In genomic region chr6:82687855-82688254, GRCh38 we compare ENCODE assay signal across 15 cellular contexts.
"Had no signal": no experiment of that assay in that cellular context is flagged by ENCODE, and none has a peak within 500 bp of the region (broad histone marks: within the 10 kb centered on the region; RNA-seq: fewer than 3 reads in every experiment).

No MANE protein-coding gene starts in this region.

- H3K9me3 ChIP-seq: colonic mucosa, esophagus squamous epithelium, stomach, testis had no signal

- H3K27ac ChIP-seq: cardiac muscle cell, colonic mucosa, esophagus squamous epithelium, stomach, testis had no signal

- H3K27me3 ChIP-seq: cardiac muscle cell, colonic mucosa, esophagus squamous epithelium, stomach, testis had no signal

- ATAC-seq: activated T-helper 17 cell treated with anti-CD3 and anti-CD28 coated beads, Interleukin-2, amount 50 U/mL, for 72 hours; naive thymus-derived CD4-positive, alpha-beta T cell had no signal

- H3K4me1 ChIP-seq: colonic mucosa, stomach had no signal

- DNase-seq: activated CD4-positive, alpha-beta T cell treated with anti-CD3 and anti-CD28 coated beads, Interleukin-2, amount 50 U/mL, for 4 hours; activated CD4-positive, CD25-positive, alpha-beta regulatory T cell treated with anti-CD3 and anti-CD28 coated beads, Interleukin-2, amount 50 U/mL, for 72 hours; activated naive CD4-positive, alpha-beta T cell treated with anti-CD3 and anti-CD28 coated beads, Interleukin-2, amount 10 ng/mL, durations not matched to agents 7 days and 5 days; activated T-cell treated with anti-CD3 and anti-CD28 coated beads for 4 hours; colonic mucosa; esophagus squamous epithelium; hypothalamus; naive thymus-derived CD4-positive, alpha-beta T cell; retina; stimulated activated CD4-positive, alpha-beta T cell treated with anti-CD3 and anti-CD28 coated beads, Interleukin-12 subunit alpha, Interleukin-12 subunit beta, amount 100 ng/mL, for 4 hours; stimulated activated CD4-positive, alpha-beta T cell treated with anti-CD3 and anti-CD28 coated beads, Interleukin-2, amount 100 ng/mL, for 24 hours; stomach; testis had no signal

- H3K4me3 ChIP-seq: cardiac muscle cell, colonic mucosa, esophagus squamous epithelium, stomach, testis had no signal

- H3K36me3 ChIP-seq: cardiac muscle cell, colonic mucosa, esophagus squamous epithelium, stomach had no signal
